ENCODE assay signal across 9 cellular contexts in genomic region chr19:4390862-4391693, GRCh38. TPM values are rescaled to one million over a fixed set of nuclear protein-coding genes. Genes with fewer than 3 reads are reported as not detected.
A peak's percentile ranks its signal among the peaks of the same experiment; 100 is the strongest.
DNase-seq lines count a peak whose midpoint lies in the region; ATAC-seq and TF ChIP-seq lines count a peak whose summit lies in the region.
"Had no signal": no experiment of that assay in that cellular context is flagged by ENCODE, and none has a peak within 500 bp of the region (broad histone marks: within the 10 kb centered on the region; RNA-seq: fewer than 3 reads in every experiment).

No MANE protein-coding gene starts in this region.

- H3K9me3 ChIP-seq in right lobe of liver: no peaks in the 10 kb centered on the region
- no peaks in the 10 kb centered on the region for H3K9me3 ChIP-seq in suprapubic skin

- TF ChIP-seq POLR2A in right lobe of liver (IDR thresholded peaks at IDR 0.05): peak; percentile 66
- no peak for TF ChIP-seq POLR2A in suprapubic skin (IDR thresholded peaks at IDR 0.05)

- intact Hi-C loops in right lobe of liver (cut with DNase I): loop anchor here in 1 of 2 donors (10.0 kb wide), 1 partner anchor 56 kb away; the partner anchor contains the start of gene STAP2

- TF ChIP-seq CTCF in cardiac fibroblast (IDR thresholded peaks at IDR 0.05; ENCODE audit: low read depth, low read length): no peak
- no peak for TF ChIP-seq CTCF in right lobe of liver (IDR thresholded peaks at IDR 0.05)
- TF ChIP-seq CTCF in suprapubic skin (IDR thresholded peaks at IDR 0.05): no peak

- H3K4me3 ChIP-seq in cardiac fibroblast (replicated peaks in 1 of 2; ENCODE audit: low read depth in 2 of 2, low read length in 2 of 2): peak overlapping the region; percentile 5 to 24
- H3K4me3 ChIP-seq in right lobe of liver: peak overlapping the region; percentile 19 to 36 (median 21)
- H3K4me3 ChIP-seq in suprapubic skin: peak overlapping the region; percentile 16

- H3K36me3 ChIP-seq in right lobe of liver (peaks cover 0 to 16% (median 6%) of the 10 kb centered on the region in 4 donors), suprapubic skin (peaks cover 3% of the 10 kb centered on the region)

- 12% methylated on average over 14 of the region's 23 CpGs for WGBS in right lobe of liver (ENCODE audit: insufficient coverage, low coverage, low lambda C conversion rate, missing lambda C conversion rate)
- WGBS in suprapubic skin: 38% methylated on average over 23 of the region's 23 CpGs

- H3K27ac ChIP-seq in right lobe of liver: peak overlapping the region; percentile 75 to 88 (median 79)
- peak overlapping the region; percentile 80 for H3K27ac ChIP-seq in suprapubic skin
- H3K27ac ChIP-seq: KMS-11 had no signal

- H3K27me3 ChIP-seq in right lobe of liver (no peaks in the 10 kb centered on the region), suprapubic skin (no peaks in the 10 kb centered on the region)

- no peak for TF ChIP-seq EP300 in suprapubic skin (IDR thresholded peaks at IDR 0.05)

- H3K4me1 ChIP-seq in right lobe of liver (peaks cover 0 to 72% (median 39%) of the 10 kb centered on the region in 4 donors), suprapubic skin (peaks cover 80% of the 10 kb centered on the region)

- ATAC-seq in right lobe of liver (peak; percentile 59 to 82 (median 70)), HG03135 (IDR thresholded peaks at IDR 0.05; ENCODE audit: unreplicated experiment) (no peak), GM19324 (IDR thresholded peaks at IDR 0.05; ENCODE audit: low FRiP score, unreplicated experiment) (no peak)

- DNase-seq in NCI-H2227 (lab: John Stamatoyannopoulos, UW; ENCODE audit: unreplicated experiment): peak; percentile 42
- DNase-seq in NCI-H2227 treated with DMSO at 0.1 percent for 48 hours (lab: John Stamatoyannopoulos, UW): no peak
- peak in 1 of 2 donors; percentile 18 for DNase-seq in cardiac fibroblast (ENCODE audit: low read depth in 2 of 2)
- DNase-seq in right lobe of liver: peak; percentile 68 to 93 (median 84)
- no peak for DNase-seq in suprapubic skin (ENCODE audit: low spot score in 2 of 2)
- no peak for DNase-seq in cortex of kidney (lab: John Stamatoyannopoulos, UW)

RNA-seq across cellular contexts. Expression of gene SH3GL1, which starts 9.3 kb away (rescaled TPM):
- 10 to 100 TPM; 22.6 to 47.7 (median 25.2) TPM for total RNA-seq in right lobe of liver
- 100 to 1,000 TPM in 1 of 4 donors, 10 to 100 TPM in 3; 67.0 to 103 (median 81.0) TPM for total RNA-seq in suprapubic skin

RNA-seq across cellular contexts. Expression of gene CHAF1A, which starts 11.4 kb away (rescaled TPM):
- total RNA-seq in right lobe of liver (1 to 10 TPM; 3.1 to 9.2 (median 3.5) TPM), suprapubic skin (10 to 100 TPM in 2 of 4 donors, 1 to 10 TPM in 2; 8.5 to 20.4 (median 11.4) TPM)

RNA-seq across cellular contexts. Expression of gene MPND, which starts 47.7 kb away (rescaled TPM):
- total RNA-seq in right lobe of liver (10 to 100 TPM in 5 of 6 experiments, 1 to 10 TPM in 1; 6.4 to 21.7 (median 19.6) TPM), suprapubic skin (1 to 10 TPM; 6.5 to 9.5 (median 8.9) TPM)

RNA-seq across cellular contexts. Expression of gene STAP2, which starts 52.5 kb away (rescaled TPM):
- total RNA-seq in right lobe of liver (10 to 100 TPM; 21.4 to 51.5 (median 43.0) TPM), suprapubic skin (10 to 100 TPM; 67.0 to 93.1 (median 87.2) TPM)

Comparison
In these comparisons a context has a peak if more than half of its experiments do, and no peak if none do; other contexts are left out.
1. DNase-seq: peak in NCI-H2227 (single experiment) and right lobe of liver (3 of 3); none in NCI-H2227 treated with DMSO at 0.1 percent for 48 hours (single experiment), suprapubic skin (0 of 2) and cortex of kidney (single experiment).
2. ATAC-seq: peak in right lobe of liver (4 of 4); none in HG03135 (single experiment) and GM19324 (single experiment).
3. Peak in every context shown above with its lines, with median percentiles within 50 percentile points of each other: H3K4me3 ChIP-seq.